In genomic region chr1:54273092-54273836, GRCh38 we compare ENCODE assay signal across 1 cellular context.
TF ChIP-seq lines count a peak whose summit lies in the region.

No MANE protein-coding gene starts in this region.

TF ChIP-seq in K562, 482 proteins besides CTCF, POLR2A, EP300 and RAD21 (continued from another document):
- TF ChIP-seq AFF1 (IDR thresholded peaks at IDR 0.05; ENCODE audit: low read depth in 1 of 2, partially characterized antibody in 2 of 2): peak in 1 of 2 experiments; percentile 79
